9 cellular contexts compared by ENCODE assay signal in the genomic region with DNA sequence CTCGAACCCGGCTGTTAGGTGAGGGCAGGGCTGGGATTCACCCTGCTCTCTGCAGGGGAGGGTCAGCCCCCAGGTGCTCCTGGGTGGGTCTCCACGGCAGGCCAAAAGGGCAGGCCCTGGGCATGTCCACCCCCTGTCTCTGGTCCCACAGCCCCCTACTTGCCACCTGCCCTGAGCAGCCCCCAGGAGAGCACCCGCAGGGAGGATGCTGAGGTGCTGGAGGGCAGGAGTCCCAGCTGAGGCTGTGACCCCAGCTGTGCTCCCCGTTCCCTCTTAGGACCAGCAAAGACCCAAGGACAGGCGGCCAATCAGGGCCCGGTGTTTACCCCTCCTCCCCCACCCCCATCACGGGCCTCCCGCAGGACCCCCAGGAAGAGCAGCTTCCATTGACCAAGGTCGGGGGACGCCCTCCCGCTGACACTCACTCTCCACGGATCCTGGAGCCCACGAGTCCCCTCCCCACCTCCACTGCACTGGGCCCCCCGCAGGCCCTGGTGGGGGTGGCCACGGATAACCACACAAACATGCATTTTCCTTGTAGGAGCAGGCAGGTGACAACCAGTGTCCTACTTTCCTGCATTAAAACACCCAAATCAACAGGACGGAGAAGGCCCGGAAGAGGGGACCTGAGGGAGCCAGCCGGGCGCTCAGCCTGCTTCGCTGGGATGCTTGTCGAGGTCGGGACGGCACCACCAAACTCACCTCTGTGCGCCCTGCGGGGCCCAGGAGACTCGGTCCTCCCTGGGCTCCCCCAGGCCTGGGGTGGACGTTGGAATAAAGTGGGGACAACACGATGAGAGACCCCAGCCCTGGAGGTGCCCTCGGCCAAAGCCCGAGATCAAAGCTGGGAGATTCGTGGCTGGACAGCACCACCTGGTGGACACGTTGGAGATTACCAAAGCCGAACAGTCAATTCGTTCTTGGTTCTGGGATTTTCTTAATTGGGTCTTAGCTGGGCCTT.
DNase-seq lines count a peak whose midpoint lies in the region; ATAC-seq, FAIRE-seq and TF ChIP-seq lines count a peak whose summit lies in the region.
"Had no signal": no experiment of that assay in that cellular context is flagged by ENCODE, and none has a peak within 500 bp of the region (broad histone marks: within the 10 kb centered on the region; RNA-seq: fewer than 3 reads in every experiment).

No MANE protein-coding gene starts in this region.

- H3K27me3 ChIP-seq in GM06990 (replicated peaks; ENCODE audit: control insufficient read depth, insufficient read depth, low read length): no peaks in the 10 kb centered on the region; the same call in 1 of the 2 replicates
- H3K27me3 ChIP-seq in WERI-Rb-1 (ENCODE audit: insufficient read depth, low read depth, severe bottlenecking): no peaks in the 10 kb centered on the region

- in situ Hi-C loops in T47D (cut with HindIII; ENCODE audit: low pct_unique_long_range_greater_than_20kb, low sequenced_read_pairs): no loop called here

- FAIRE-seq in H54 (lab: Jason Lieb, UNC): no peak
- FAIRE-seq: endometrium had no signal

- H3K9me3 ChIP-seq in WERI-Rb-1 (ENCODE audit: severe bottlenecking): no peaks in the 10 kb centered on the region

- H3K36me3 ChIP-seq in GM06990 (ENCODE audit: control insufficient read depth, insufficient read depth, low read length): no peaks in the 10 kb centered on the region
- peaks cover 2% of the 10 kb centered on the region; the same call in 1 of the 2 replicates for H3K36me3 ChIP-seq in WERI-Rb-1

- DNase-seq in GM06990 (ENCODE audit: extremely low read depth, insufficient read length) (no peak), NCI-H1092 (lab: John Stamatoyannopoulos, UW) (peak; percentile 25), WERI-Rb-1 (peak; percentile 83), T47D (ENCODE audit: low read depth in 1 of 2, low spot score in 1 of 2) (peak; percentile 58 to 67), kidney glomerular epithelial cell (lab: John Stamatoyannopoulos, UW) (peak; percentile 17), H54 (ENCODE audit: insufficient read length, low spot score) (no peak)
- peak; percentile 60 for DNase-seq in stimulated activated CD4-positive, alpha-beta T cell treated with anti-CD3 and anti-CD28 coated beads, Interleukin-4, amount 100 ng/mL, for 1 hour

- ATAC-seq in GM18517 (IDR thresholded peaks at IDR 0.05; ENCODE audit: unreplicated experiment): no peak

- TF ChIP-seq CTCF in GM06990 (IDR thresholded peaks at IDR 0.05; ENCODE audit: insufficient read depth, low read length, poor library complexity, severe bottlenecking): peak; percentile 65
- peak; percentile 86 for TF ChIP-seq CTCF in WERI-Rb-1 (IDR thresholded peaks at IDR 0.05; ENCODE audit: low read depth, low read length)

- H3K4me3 ChIP-seq in GM06990 (replicated peaks; ENCODE audit: low read depth, low read length) (no peak overlapping the region), WERI-Rb-1 (ENCODE audit: low read depth, low read length) (peak overlapping the region; percentile 42)

- H3K27ac ChIP-seq in WERI-Rb-1: peak overlapping the region; percentile 97

- no peak for TF ChIP-seq POLR2A in H54 (IDR thresholded peaks at IDR 0.05; ENCODE audit: low read depth, low read length)

Comparison
In these comparisons a context has a peak if more than half of its experiments do, and no peak if none do; other contexts are left out.
1. DNase-seq: peak in NCI-H1092 (single experiment), WERI-Rb-1 (single experiment), T47D (2 of 2), kidney glomerular epithelial cell (single experiment) and stimulated activated CD4-positive, alpha-beta T cell treated with anti-CD3 and anti-CD28 coated beads, Interleukin-4, amount 100 ng/mL, for 1 hour (single experiment); none in GM06990 (single experiment) and H54 (single experiment).